In the genomic region with DNA sequence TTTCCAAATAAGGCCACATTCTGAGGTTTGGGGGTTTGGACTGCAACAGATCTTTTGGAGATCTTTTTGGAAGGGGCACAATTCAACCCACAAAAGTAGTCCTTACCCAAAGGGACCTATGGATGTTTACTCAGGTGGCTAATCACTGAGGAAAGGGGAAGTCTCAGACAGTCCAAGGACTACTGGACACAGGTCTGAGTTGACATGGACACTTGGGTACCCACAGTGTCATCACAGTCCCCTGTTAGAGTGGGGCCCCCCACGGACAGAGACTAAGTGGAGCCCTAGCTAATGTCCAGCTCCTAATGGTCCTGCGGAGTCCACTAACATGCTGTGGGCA, we compare ENCODE assay signal across 18 cellular contexts.
DNase-seq lines count a peak whose midpoint lies in the region; ATAC-seq, FAIRE-seq and TF ChIP-seq lines count a peak whose summit lies in the region.
"Had no signal": no experiment of that assay in that cellular context is flagged by ENCODE, and none has a peak within 500 bp of the region (broad histone marks: within the 10 kb centered on the region; RNA-seq: fewer than 3 reads in every experiment).

No MANE protein-coding gene starts in this region.

- ATAC-seq in heart right ventricle, result no peak
- ATAC-seq in left cardiac atrium, result no peak
- no peak for ATAC-seq in upper lobe of left lung (ENCODE audit: low FRiP score in 2 of 2)
- ATAC-seq in HG03432 (IDR thresholded peaks at IDR 0.05; ENCODE audit: unreplicated experiment), result no peak

- H3K4me3 ChIP-seq in heart right ventricle, result no peak overlapping the region
- H3K4me3 ChIP-seq in endothelial cell of umbilical vein (replicated peaks in 1 of 3; ENCODE audit: insufficient read depth in 1 of 3, low read depth in 1 of 3, low read length in 3 of 3), result no peak overlapping the region
- H3K4me3 ChIP-seq in neutrophil (ENCODE audit: low read depth in 1 of 2, low read length in 1 of 2), result no peak overlapping the region
- no peak overlapping the region for H3K4me3 ChIP-seq in upper lobe of left lung
- H3K4me3 ChIP-seq: SK-N-MC, smooth muscle cell had no signal

- intact Hi-C loops in heart right ventricle (cut with DNase I), result loop anchor here in 1 of 10 donors (10.0 kb wide), 1 partner anchor 925 kb away; no protein-coding TSS in a partner anchor
- intact Hi-C loops in left cardiac atrium (cut with DNase I), result no loop called here
- intact Hi-C loops in endothelial cell of umbilical vein (cut with micrococcal nuclease), result no loop called here

- no peaks in the 10 kb centered on the region for H3K9me1 ChIP-seq in endothelial cell of umbilical vein (replicated peaks; ENCODE audit: control insufficient read depth, extremely low read depth, insufficient read depth, low read length)

- H3K4me3 Mint-ChIP-seq in osteocyte (ENCODE audit: unreplicated experiment), result no peak overlapping the region

- peak overlapping the region; percentile 72 to 94 (median 80) for H3K27ac ChIP-seq in heart right ventricle
- H3K27ac ChIP-seq in endothelial cell of umbilical vein (ENCODE audit: insufficient read depth, low read depth, low read length), result peak overlapping the region; percentile 65
- peak overlapping the region; percentile 85 for H3K27ac ChIP-seq in neutrophil
- peak overlapping the region; percentile 72 to 86 (median 85) for H3K27ac ChIP-seq in upper lobe of left lung

- no peak for FAIRE-seq in endothelial cell of umbilical vein (lab: Jason Lieb, UNC)
- FAIRE-seq: endometrium had no signal

- no peak overlapping the region for H3K27ac Mint-ChIP-seq in osteocyte (ENCODE audit: unreplicated experiment)

- no peak for TF ChIP-seq POLR2A in endothelial cell of umbilical vein (IDR thresholded peaks at IDR 0.05; ENCODE audit: low read depth, low read length)
- TF ChIP-seq POLR2A in upper lobe of left lung (IDR thresholded peaks at IDR 0.05), result no peak

- H3K4me2 ChIP-seq in endothelial cell of umbilical vein (ENCODE audit: insufficient read depth, low read length), result peak overlapping the region; percentile 83
- H3K4me2 ChIP-seq: smooth muscle cell had no signal

- H3K4me1 ChIP-seq in heart right ventricle (peaks cover 8 to 71% (median 54%) of the 10 kb centered on the region in 9 donors), endothelial cell of umbilical vein (ENCODE audit: control insufficient read depth, extremely low read depth, insufficient read depth, low read length) (peaks cover 40% of the 10 kb centered on the region), neutrophil (ENCODE audit: control insufficient read depth in 1 of 2, insufficient read depth in 1 of 2, low read depth in 1 of 2, low read length in 1 of 2) (peaks cover 77 to 78% of the 10 kb centered on the region in 2 experiments), upper lobe of left lung (peaks cover 38 to 61% (median 55%) of the 10 kb centered on the region in 4 donors)

- no peaks in the 10 kb centered on the region for H3K27me3 ChIP-seq in heart right ventricle
- no peaks in the 10 kb centered on the region for H3K27me3 ChIP-seq in endothelial cell of umbilical vein (ENCODE audit: control insufficient read depth in 2 of 2, insufficient read depth in 2 of 2, low read length in 2 of 2)
- no peaks in the 10 kb centered on the region for H3K27me3 ChIP-seq in neutrophil
- H3K27me3 ChIP-seq in upper lobe of left lung, result no peaks in the 10 kb centered on the region

- no peaks in the 10 kb centered on the region for H3K36me3 Mint-ChIP-seq in osteocyte (ENCODE audit: unreplicated experiment)
- H3K36me3 Mint-ChIP-seq: type B pancreatic cell had no signal

- H2AFZ ChIP-seq in endothelial cell of umbilical vein (ENCODE audit: low read depth, low read length), result peak overlapping the region; percentile 1

- peaks cover 0 to 8% (median 0%) of the 10 kb centered on the region in 11 donors for H3K9me3 ChIP-seq in heart right ventricle
- H3K9me3 ChIP-seq in endothelial cell of umbilical vein (replicated peaks; ENCODE audit: control insufficient read depth, insufficient read depth, low read length), result no peaks in the 10 kb centered on the region
- no peaks in the 10 kb centered on the region for H3K9me3 ChIP-seq in neutrophil
- H3K9me3 ChIP-seq in upper lobe of left lung, result no peaks in the 10 kb centered on the region

- dilution Hi-C loops in endothelial cell of umbilical vein (cut with MboI; ENCODE audit: extremely low pct_ligation_motif_present, low sequenced_read_pairs), result no loop called here

- H3K36me3 ChIP-seq in heart right ventricle (no peaks in the 10 kb centered on the region), endothelial cell of umbilical vein (ENCODE audit: control insufficient read depth in 2 of 2, extremely low read depth in 1 of 2, insufficient read depth in 2 of 2, low read length in 2 of 2) (no peaks in the 10 kb centered on the region), neutrophil (no peaks in the 10 kb centered on the region), upper lobe of left lung (no peaks in the 10 kb centered on the region)

- CTCF ChIA-PET in endothelial cell of umbilical vein (lab: Charles Lee), result interaction anchor here (1.2 to 4.7 kb wide), 2 partner anchors 13 to 69 kb away, joined by 3 to 31 read pairs; no protein-coding TSS in a partner anchor

- POLR2A ChIA-PET in endothelial cell of umbilical vein (lab: Charles Lee), result no interaction called here

- BruUV-seq in endothelial cell of umbilical vein (replicated peaks; lab: Mats Ljungman, UMichigan), result TSS peak; percentile 62

- 89 to 94% methylated on average over 2 of the region's 2 CpGs for WGBS in heart right ventricle, 2 donors
- 76% methylated on average over 2 of the region's 2 CpGs; no CpG with 5 or more reads in 1 of the 2 donors for WGBS in upper lobe of left lung, 2 donors

- TF ChIP-seq EP300 in upper lobe of left lung (IDR thresholded peaks at IDR 0.05), result no peak

- no peaks in the 10 kb centered on the region for H3K27me3 Mint-ChIP-seq in osteocyte (ENCODE audit: unreplicated experiment)
- H3K27me3 Mint-ChIP-seq: type B pancreatic cell had no signal

- DNase-seq in heart right ventricle, result no peak
- no peak for DNase-seq in left cardiac atrium
- no peak for DNase-seq in endothelial cell of umbilical vein (ENCODE audit: low read depth, low spot score)
- DNase-seq in upper lobe of left lung, result no peak
- no peak for DNase-seq in NK-92 treated with Interleukin-12 subunit alpha and Interleukin-12 subunit beta, amount 100 ng/mL, for 24 hours (lab: John Stamatoyannopoulos, UW)
- no peak for DNase-seq in osteocyte (ENCODE audit: extremely low spot score, unreplicated experiment)
- DNase-seq: activated CD4-positive, alpha-beta T cell treated with anti-CD3 and anti-CD28 coated beads for 4 hours; activated effector memory CD4-positive, alpha-beta T cell treated with anti-CD3 and anti-CD28 coated beads, Interleukin-2, amount 50 U/mL, for 16 hours; amniotic stem cell; GF-D8; midbrain; NCI-H446 treated with DMSO at 0.1 percent for 48 hours had no signal

- H3K79me2 ChIP-seq in endothelial cell of umbilical vein (ENCODE audit: control insufficient read depth, insufficient read depth, low read length), result no peaks in the 10 kb centered on the region

- peaks cover 28% of the 10 kb centered on the region for H3K4me1 Mint-ChIP-seq in osteocyte (ENCODE audit: unreplicated experiment)

- TF ChIP-seq CTCF in heart right ventricle (IDR thresholded peaks at IDR 0.05) (no peak), endothelial cell of umbilical vein (IDR thresholded peaks at IDR 0.05; ENCODE audit: extremely low read depth in 1 of 2, insufficient read depth in 1 of 2, low read depth in 1 of 2, low read length in 2 of 2) (no peak), neutrophil (IDR thresholded peaks at IDR 0.05) (no peak), upper lobe of left lung (IDR thresholded peaks at IDR 0.05) (no peak), osteocyte (IDR thresholded peaks at IDR 0.05) (no peak)

- no peak overlapping the region for H3K9ac ChIP-seq in endothelial cell of umbilical vein (replicated peaks; ENCODE audit: extremely low read depth, insufficient read depth, low read length)

- H4K20me1 ChIP-seq in endothelial cell of umbilical vein (replicated peaks; ENCODE audit: control insufficient read depth, extremely low read depth, insufficient read depth, low read length), result no peaks in the 10 kb centered on the region

- H3K9me3 Mint-ChIP-seq in osteocyte (ENCODE audit: unreplicated experiment), result no peaks in the 10 kb centered on the region

TF ChIP-seq in endothelial cell of umbilical vein, 7 proteins besides CTCF, POLR2A, EP300 and RAD21:
- TF ChIP-seq POLR2AphosphoS5 (IDR thresholded peaks at IDR 0.05; ENCODE audit: insufficient read depth, low read depth, low read length) (no peak), FOS (IDR thresholded peaks at IDR 0.05; ENCODE audit: borderline replicate concordance, insufficient read depth, low read length) (no peak), JUN (IDR thresholded peaks at IDR 0.05; ENCODE audit: borderline replicate concordance, insufficient read depth, insufficient read length, low read depth) (no peak), MYC (IDR thresholded peaks at IDR 0.05; ENCODE audit: low read depth, low read length) (no peak), EZH2 (IDR thresholded peaks at IDR 0.05; ENCODE audit: borderline replicate concordance, low read depth, low read length, severe bottlenecking) (no peak)
